8 cellular contexts compared by ENCODE assay signal in genomic region chr4:139528377-139529005, GRCh38. TPM values are rescaled to one million over a fixed set of nuclear protein-coding genes. Genes with fewer than 3 reads are reported as not detected.
DNase-seq lines count a peak whose midpoint lies in the region; ATAC-seq and TF ChIP-seq lines count a peak whose summit lies in the region.

No MANE protein-coding gene starts in this region.

- DNase-seq in GM10266 (ENCODE audit: extremely low spot score) (peak; percentile 24), M059J (ENCODE audit: low read depth) (peak; percentile 57), Right ventricle myocardium inferior (ENCODE audit: missing footprints) (peak; percentile 85), OCI-M2 (lab: John Stamatoyannopoulos, UW; ENCODE audit: unreplicated experiment) (no peak), DMS53 (lab: John Stamatoyannopoulos, UW) (no peak), NCI-H146 treated with DMSO at 0.1 percent for 48 hours (lab: John Stamatoyannopoulos, UW; ENCODE audit: unreplicated experiment) (no peak)
- DNase-seq in activated CD8-positive, alpha-beta memory T cell treated with anti-CD3 and anti-CD28 coated beads, Interleukin-2, amount 50 U/mL, for 4 hours, result no peak

- intact Hi-C loops in Right ventricle myocardium inferior (cut with DNase I), result no loop called here

- TF ChIP-seq CTCF in GM10266 (IDR thresholded peaks at IDR 0.05; ENCODE audit: control insufficient read depth, insufficient read depth, low read depth, missing control alignments), result no peak

- ATAC-seq in GM21825 (IDR thresholded peaks at IDR 0.05; ENCODE audit: unreplicated experiment), result peak; percentile 68
- peak; percentile 95 for ATAC-seq in Right ventricle myocardium inferior

RNA-seq across cellular contexts. Expression of gene SETD7, which starts 27.5 kb away (rescaled TPM):
- 16.7 and 25.3 TPM in 2 replicates for total RNA-seq in M059J (2014; rRNA removed; shearing (Covaris generic))
- 52.2 TPM for total RNA-seq in Right ventricle myocardium inferior

Comparison
In these comparisons a context has a peak if more than half of its experiments do, and no peak if none do; other contexts are left out.
1. DNase-seq: peak in GM10266 (single experiment), M059J (single experiment) and Right ventricle myocardium inferior (single experiment); none in OCI-M2 (single experiment), DMS53 (single experiment), NCI-H146 treated with DMSO at 0.1 percent for 48 hours (single experiment) and activated CD8-positive, alpha-beta memory T cell treated with anti-CD3 and anti-CD28 coated beads, Interleukin-2, amount 50 U/mL, for 4 hours (single experiment).